9 cellular contexts compared by ENCODE assay signal in the genomic region with DNA sequence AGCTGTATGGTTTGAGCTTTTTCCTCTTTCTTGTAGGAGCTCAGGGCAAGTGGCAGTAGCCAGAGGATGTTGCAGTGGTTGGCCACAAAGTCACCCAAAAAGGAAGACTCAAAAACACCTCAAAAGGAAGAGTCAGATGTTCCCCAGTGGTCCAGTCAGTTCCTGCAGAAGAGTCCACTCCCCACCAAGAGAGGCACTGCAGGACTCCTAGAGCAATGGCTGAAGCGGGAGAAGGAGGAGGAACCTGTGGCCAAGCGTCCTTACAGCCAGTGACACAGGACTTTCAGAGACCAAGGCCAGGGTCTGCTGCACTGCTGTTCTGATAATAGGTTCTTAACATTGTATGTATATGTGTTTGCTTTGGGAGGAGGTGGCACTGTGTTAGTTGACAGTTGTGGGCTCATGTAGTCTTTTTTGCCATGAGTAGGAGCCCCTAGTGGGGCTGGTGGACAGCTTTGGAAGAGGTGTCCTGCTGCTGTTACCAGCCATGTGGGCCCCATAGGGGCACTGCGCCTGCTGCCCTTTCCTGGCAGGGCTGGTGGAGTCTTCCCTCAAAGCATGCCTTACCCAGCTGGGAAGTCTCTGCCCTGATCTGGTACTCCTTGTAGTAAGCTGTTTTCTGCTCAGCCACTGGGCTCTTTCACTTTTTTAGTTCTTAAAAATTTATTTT. TPM values are rescaled to one million over a fixed set of nuclear protein-coding genes. Genes with fewer than 3 reads are reported as not detected.
A peak's percentile ranks its signal among the peaks of the same experiment; 100 is the strongest.
DNase-seq lines count a peak whose midpoint lies in the region; ATAC-seq and TF ChIP-seq lines count a peak whose summit lies in the region.
"Had no signal": no experiment of that assay in that cellular context is flagged by ENCODE, and none has a peak within 500 bp of the region (broad histone marks: within the 10 kb centered on the region; RNA-seq: fewer than 3 reads in every experiment).

No MANE protein-coding gene starts in this region.

- no peak for ATAC-seq in activated CD4-positive, alpha-beta T cell treated with anti-CD3 and anti-CD28 coated beads for 36 hours
- ATAC-seq in activated CD8-positive, alpha-beta T cell treated with anti-CD3 and anti-CD28 coated beads for 36 hours, result peak; percentile 17
- ATAC-seq in HG02571 (IDR thresholded peaks at IDR 0.05; ENCODE audit: unreplicated experiment) (no peak), GM21367 (IDR thresholded peaks at IDR 0.05; ENCODE audit: unreplicated experiment) (no peak)

- H3K9me3 Mint-ChIP-seq in activated CD4-positive, alpha-beta T cell treated with anti-CD3 and anti-CD28 coated beads for 36 hours (ENCODE audit: low read depth), result no peaks in the 10 kb centered on the region
- no peaks in the 10 kb centered on the region for H3K9me3 Mint-ChIP-seq in activated CD8-positive, alpha-beta T cell treated with anti-CD3 and anti-CD28 coated beads for 36 hours
- H3K9me3 Mint-ChIP-seq in immature natural killer cell, result no peaks in the 10 kb centered on the region

- no peaks in the 10 kb centered on the region for H3K27me3 ChIP-seq in stomach

- TF ChIP-seq CTCF in activated CD8-positive, alpha-beta T cell treated with anti-CD3 and anti-CD28 coated beads for 36 hours (IDR thresholded peaks at IDR 0.05), result no peak
- TF ChIP-seq CTCF in stomach (IDR thresholded peaks at IDR 0.05), result no peak

- TF ChIP-seq POLR2A in stomach (IDR thresholded peaks at IDR 0.05), result no peak

- intact Hi-C loops in activated CD4-positive, alpha-beta T cell treated with anti-CD3 and anti-CD28 coated beads for 36 hours (cut with DNase I, micrococcal nuclease), result no loop called here
- intact Hi-C loops in activated CD8-positive, alpha-beta T cell treated with anti-CD3 and anti-CD28 coated beads for 36 hours (cut with micrococcal nuclease), result no loop called here
- intact Hi-C loops in stomach (cut with DNase I; ENCODE audit: low total_unique reads), result no loop called here

- POLR2A ChIA-PET in activated CD4-positive, alpha-beta T cell treated with anti-CD3 and anti-CD28 coated beads for 36 hours (lab: Charles Lee), result no interaction called here
- POLR2A ChIA-PET in activated CD8-positive, alpha-beta T cell treated with anti-CD3 and anti-CD28 coated beads for 36 hours (lab: Charles Lee), result interaction anchor here (2.3 to 4.8 kb wide), 2 partner anchors 9 to 12 kb away, joined by 7 to 34 read pairs; a partner anchor contains a TSS

- peaks cover 38% of the 10 kb centered on the region for H3K4me1 Mint-ChIP-seq in activated CD4-positive, alpha-beta T cell treated with anti-CD3 and anti-CD28 coated beads for 36 hours
- peaks cover 33% of the 10 kb centered on the region for H3K4me1 Mint-ChIP-seq in activated CD8-positive, alpha-beta T cell treated with anti-CD3 and anti-CD28 coated beads for 36 hours (ENCODE audit: low read depth)
- peaks cover 9 to 19% of the 10 kb centered on the region in 2 donors for H3K4me1 Mint-ChIP-seq in immature natural killer cell

- H3K36me3 ChIP-seq in stomach, result peaks cover 23 to 53% (median 49%) of the 10 kb centered on the region in 4 donors

- H3K9me3 ChIP-seq in stomach, result no peaks in the 10 kb centered on the region

- H3K27ac Mint-ChIP-seq in activated CD4-positive, alpha-beta T cell treated with anti-CD3 and anti-CD28 coated beads for 36 hours, result peak overlapping the region; percentile 17
- H3K27ac Mint-ChIP-seq in activated CD8-positive, alpha-beta T cell treated with anti-CD3 and anti-CD28 coated beads for 36 hours, result peak overlapping the region; percentile 64
- H3K27ac Mint-ChIP-seq in immature natural killer cell, result peak overlapping the region in 5 of 6 donors; percentile 25 to 66 (median 35)

- H3K36me3 Mint-ChIP-seq in activated CD4-positive, alpha-beta T cell treated with anti-CD3 and anti-CD28 coated beads for 36 hours (ENCODE audit: low read depth), result peaks cover 30% of the 10 kb centered on the region
- H3K36me3 Mint-ChIP-seq in activated CD8-positive, alpha-beta T cell treated with anti-CD3 and anti-CD28 coated beads for 36 hours (ENCODE audit: low read depth), result peaks cover 30% of the 10 kb centered on the region
- peaks cover 21 to 37% (median 30%) of the 10 kb centered on the region in 3 donors for H3K36me3 Mint-ChIP-seq in immature natural killer cell

- 79 to 91% (median 81%) methylated on average over 3 of the region's 3 CpGs for WGBS in stomach, 5 donors

- no peak overlapping the region for H3K4me3 ChIP-seq in stomach

- no peak overlapping the region for H3K4me3 Mint-ChIP-seq in activated CD4-positive, alpha-beta T cell treated with anti-CD3 and anti-CD28 coated beads for 36 hours
- no peak overlapping the region for H3K4me3 Mint-ChIP-seq in activated CD8-positive, alpha-beta T cell treated with anti-CD3 and anti-CD28 coated beads for 36 hours
- peak overlapping the region in 1 of 5 donors; percentile 4 for H3K4me3 Mint-ChIP-seq in immature natural killer cell

- H3K27me3 Mint-ChIP-seq in activated CD4-positive, alpha-beta T cell treated with anti-CD3 and anti-CD28 coated beads for 36 hours, result no peaks in the 10 kb centered on the region
- H3K27me3 Mint-ChIP-seq in activated CD8-positive, alpha-beta T cell treated with anti-CD3 and anti-CD28 coated beads for 36 hours, result no peaks in the 10 kb centered on the region
- H3K27me3 Mint-ChIP-seq in immature natural killer cell (ENCODE audit: low read depth in 3 of 3), result peaks cover 0 to 3% (median 2%) of the 10 kb centered on the region in 3 donors

- no peak for DNase-seq in activated CD4-positive, alpha-beta T cell treated with anti-CD3 and anti-CD28 coated beads for 36 hours
- no peak for DNase-seq in activated CD4-positive, alpha-beta T cell treated with anti-CD3 and anti-CD28 coated beads, Interleukin-2, amount 50 U/mL, for 48 hours
- DNase-seq in activated CD8-positive, alpha-beta T cell treated with anti-CD3 and anti-CD28 coated beads for 36 hours, result no peak
- no peak for DNase-seq in immature natural killer cell
- no peak for DNase-seq in stomach
- DNase-seq in NCI-H446 treated with DMSO at 0.1 percent for 48 hours (lab: John Stamatoyannopoulos, UW), result no peak
- DNase-seq: stimulated activated CD4-positive, alpha-beta T cell treated with anti-CD3 and anti-CD28 coated beads, Interleukin-2, amount 100 ng/mL, for 24 hours had no signal

- TF ChIP-seq EP300 in stomach (IDR thresholded peaks at IDR 0.05), result no peak

- peak overlapping the region in 4 of 5 donors; percentile 68 to 81 (median 76) for H3K27ac ChIP-seq in stomach

- CTCF ChIA-PET in activated CD4-positive, alpha-beta T cell treated with anti-CD3 and anti-CD28 coated beads for 36 hours (lab: Charles Lee), result interaction anchor here (0.5 to 1.4 kb wide), 2 partner anchors 12 to 44 kb away, joined by 3 read pairs; no protein-coding TSS in a partner anchor
- CTCF ChIA-PET in activated CD8-positive, alpha-beta T cell treated with anti-CD3 and anti-CD28 coated beads for 36 hours (lab: Charles Lee), result interaction anchor here (1.0 to 1.1 kb wide), 2 partner anchors 12 to 25 kb away, joined by 3 read pairs; a partner anchor contains a TSS

- peaks cover 11 to 25% (median 19%) of the 10 kb centered on the region in 4 donors for H3K4me1 ChIP-seq in stomach

RNA-seq across cellular contexts. Expression of a gene that starts 26.0 kb away (rescaled TPM):
- total RNA-seq in activated CD4-positive, alpha-beta T cell treated with anti-CD3 and anti-CD28 coated beads for 36 hours, result 10 to 100 TPM; 43.1 to 56.7 TPM
- 10 to 100 TPM; 54.5 to 57.8 TPM for total RNA-seq in activated CD8-positive, alpha-beta T cell treated with anti-CD3 and anti-CD28 coated beads for 36 hours
- polyA plus RNA-seq in immature natural killer cell, result 100 to 1,000 TPM in 1 of 3 donors, 10 to 100 TPM in 2; 58.6 to 111 (median 78.1) TPM
- 10 to 100 TPM; 19.1 to 80.5 (median 26.8) TPM for total RNA-seq in stomach
- 10 to 100 TPM; 16.4 to 37.4 (median 22.5) TPM for polyA plus RNA-seq in stomach

RNA-seq across cellular contexts. Expression of a gene that starts 55.3 kb away (rescaled TPM):
- total RNA-seq in activated CD4-positive, alpha-beta T cell treated with anti-CD3 and anti-CD28 coated beads for 36 hours, result 100 to 1,000 TPM; 120 to 142 TPM
- 100 to 1,000 TPM; 114 to 118 TPM for total RNA-seq in activated CD8-positive, alpha-beta T cell treated with anti-CD3 and anti-CD28 coated beads for 36 hours
- 100 to 1,000 TPM in 1 of 3 donors, 10 to 100 TPM in 2; 35.2 to 139 (median 64.6) TPM for polyA plus RNA-seq in immature natural killer cell
- 100 to 1,000 TPM in 4 of 5 donors, 10 to 100 TPM in 1; 38.5 to 356 (median 114) TPM for total RNA-seq in stomach
- polyA plus RNA-seq in stomach, result 100 to 1,000 TPM in 1 of 3 donors, 10 to 100 TPM in 2; 79.8 to 113 (median 88.7) TPM
